In the genomic region with DNA sequence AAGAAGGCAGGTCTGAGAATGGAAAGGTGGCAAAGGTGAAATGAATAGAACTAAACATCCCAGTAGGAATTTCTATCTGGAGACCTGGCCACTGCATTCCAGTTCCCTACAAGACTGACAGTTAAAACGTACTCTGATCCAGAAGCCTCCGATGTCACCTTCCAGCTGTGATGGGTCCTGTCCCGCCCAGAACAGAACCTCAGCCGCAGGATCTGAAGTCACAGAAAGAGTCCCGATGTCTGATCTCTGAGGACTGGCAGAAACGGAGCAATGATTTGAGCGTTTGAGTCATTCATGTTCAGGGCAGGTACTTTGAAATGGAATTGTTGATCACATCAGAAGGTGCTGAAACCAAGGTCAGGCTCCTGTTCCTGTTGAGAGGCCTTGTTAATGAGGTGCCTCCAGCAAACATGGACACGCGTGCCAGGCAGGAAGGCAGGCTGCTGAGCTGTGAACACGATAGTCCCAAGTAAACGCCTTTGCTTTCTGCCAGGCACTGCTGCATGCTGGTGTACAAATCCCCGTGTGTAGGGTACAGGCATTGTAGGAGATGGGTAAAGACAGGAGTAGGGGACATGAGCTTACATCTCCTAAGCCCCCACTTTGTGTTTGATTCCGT, we compare ENCODE assay signal across 21 cellular contexts.
"Had no signal": no experiment of that assay in that cellular context is flagged by ENCODE, and none has a peak within 500 bp of the region (broad histone marks: within the 10 kb centered on the region; RNA-seq: fewer than 3 reads in every experiment).

No MANE protein-coding gene starts in this region.

- FAIRE-seq: endothelial cell of umbilical vein, pancreas had no signal

- H3K27me3 ChIP-seq: cardiac muscle cell, pancreas, right lobe of liver, testis, transverse colon had no signal

- H3K27ac ChIP-seq: cardiac muscle cell, gastroesophageal sphincter, pancreas, right lobe of liver, testis, transverse colon, VCaP had no signal

- DNase-seq: activated CD4-positive, alpha-beta T cell treated with anti-CD3 and anti-CD28 coated beads for 48 hours; activated CD4-positive, alpha-beta T cell treated with anti-CD3 and anti-CD28 coated beads, Interleukin-2, amount 50 U/mL, for 48 hours; activated CD8-positive, alpha-beta memory T cell treated with anti-CD3 and anti-CD28 coated beads for 24 hours; activated effector memory CD4-positive, alpha-beta T cell treated with Interleukin-2 at 50 U/mL for 16 hours; activated naive CD4-positive, alpha-beta T cell treated with Interleukin-2 at 50 U/mL for 16 hours; aorta; cortex of kidney; hypothalamus; mammary epithelial cell; nucleus accumbens; pancreas; right lobe of liver; stimulated activated CD4-positive, alpha-beta T cell treated with anti-CD3 and anti-CD28 coated beads, Interleukin-2, amount 100 ng/mL, for 48 hours; stimulated activated naive CD8-positive, alpha-beta T cell treated with anti-CD3 and anti-CD28 coated beads, Interleukin-15, Interleukin-2, amounts not matched to agents 100 U/mL and 50 U/mL, for 24 hours; testis; transverse colon had no signal

- H3K9me3 ChIP-seq: gastroesophageal sphincter, pancreas, right lobe of liver, testis, transverse colon had no signal

- H3K36me3 ChIP-seq: cardiac muscle cell, gastroesophageal sphincter, pancreas, right lobe of liver, transverse colon had no signal

- H3K4me1 ChIP-seq: gastroesophageal sphincter, pancreas, right lobe of liver, testis, transverse colon had no signal

- ATAC-seq: activated CD4-positive, CD25-positive, alpha-beta regulatory T cell treated with anti-CD3 and anti-CD28 coated beads, Interleukin-2, amount 50 U/mL, for 24 hours; gastroesophageal sphincter; right lobe of liver; stimulated activated naive CD8-positive, alpha-beta T cell treated with anti-CD3 and anti-CD28 coated beads, Interleukin-15, Interleukin-2, amounts not matched to agents 100 U/mL and 50 U/mL, for 24 hours had no signal

- H3K4me3 ChIP-seq: cardiac muscle cell, gastroesophageal sphincter, pancreas, right lobe of liver, testis, transverse colon had no signal
